ENCODE assay signal across 1 cellular context in genomic region chr22:19988331-19988808, GRCh38.
TF ChIP-seq lines count a peak whose summit lies in the region.

No MANE protein-coding gene starts in this region.

TF ChIP-seq in K562, 482 proteins besides CTCF, POLR2A, EP300 and RAD21:
- TF ChIP-seq ZNF407 (IDR thresholded peaks at IDR 0.05; ENCODE audit: low read depth) = no peak
- peak; percentile 49 for TF ChIP-seq KDM5B (IDR thresholded peaks at IDR 0.05; ENCODE audit: insufficient replicate concordance, low read depth, low read length)
- TF ChIP-seq ZMIZ1 (IDR thresholded peaks at IDR 0.05; ENCODE audit: low read depth in 2 of 2, low read length in 2 of 2) = no peak
- 0 out of 4 replicates have a peak, but pooled peaks of 1 of the 2 experiments have one; percentile 26 for TF ChIP-seq MLX (CRISPR knock-in tag; conservative IDR thresholded peaks at IDR 0.05)
- no peak for TF ChIP-seq CBX8 (IDR thresholded peaks at IDR 0.05; ENCODE audit: borderline replicate concordance, extremely low read depth, low read depth, low read length, poor library complexity, severe bottlenecking)
- TF ChIP-seq ZBTB7A (IDR thresholded peaks at IDR 0.05; ENCODE audit: borderline replicate concordance, control insufficient read depth, low read depth, low read length) = peak; percentile 53; the same call in 1 of the 2 replicates
- TF ChIP-seq ELF2 (CRISPR knock-in tag; IDR thresholded peaks at IDR 0.05) = peak; percentile 56; the same call in 1 of the 2 replicates
- TF ChIP-seq SPI1 (IDR thresholded peaks at IDR 0.05; ENCODE audit: borderline replicate concordance, low read depth, low read length) = 0 out of 2 replicates have a peak, but pooled peaks have one; percentile 1
- TF ChIP-seq HDAC3 (IDR thresholded peaks at IDR 0.05; ENCODE audit: borderline replicate concordance, partially characterized antibody) = no peak
- TF ChIP-seq NFATC3 (IDR thresholded peaks at IDR 0.05) = no peak
- TF ChIP-seq GTF2F1 (IDR thresholded peaks at IDR 0.05; ENCODE audit: low read depth, low read length) = 0 out of 2 replicates have a peak, but pooled peaks have one; percentile 34
- TF ChIP-seq ZBTB43 (CRISPR knock-in tag; IDR thresholded peaks at IDR 0.05) = no peak
- no peak for TF ChIP-seq ZBTB1 (CRISPR knock-in tag; IDR thresholded peaks at IDR 0.05; ENCODE audit: borderline replicate concordance, low read depth)
- TF ChIP-seq RCOR1 (IDR thresholded peaks at IDR 0.05; ENCODE audit: borderline replicate concordance in 1 of 2, low read depth in 2 of 2, low read length in 2 of 2) = peak in 1 of 2 experiments; percentile 19; a peak in 1 of 4 replicates
- TF ChIP-seq WHSC1 (IDR thresholded peaks at IDR 0.05; ENCODE audit: low read length) = peak; percentile 14
- TF ChIP-seq CAMTA2 (CRISPR knock-in tag; conservative IDR thresholded peaks at IDR 0.05) = 0 out of 2 replicates have a peak, but pooled peaks have one; percentile 33
- no peak for TF ChIP-seq ZSCAN29 (IDR thresholded peaks at IDR 0.05)
- peak; percentile 19; the same call in 1 of the 2 replicates for TF ChIP-seq KLF1 (tag; IDR thresholded peaks at IDR 0.05)
- no peak for TF ChIP-seq RBM17 (IDR thresholded peaks at IDR 0.05; ENCODE audit: borderline replicate concordance, low read depth, low read length)
- TF ChIP-seq PHB (CRISPR knock-in tag; IDR thresholded peaks at IDR 0.05) = 0 out of 2 replicates have a peak, but pooled peaks have one; percentile 51
